Comparison of ENCODE assay signal across 8 cellular contexts in genomic region chr19:1122972-1123363, GRCh38. TPM values are rescaled to one million over a fixed set of nuclear protein-coding genes. Genes with fewer than 3 reads are reported as not detected.
DNase-seq lines count a peak whose midpoint lies in the region; ATAC-seq and FAIRE-seq lines count a peak whose summit lies in the region.

No MANE protein-coding gene starts in this region.

- H3K27ac Mint-ChIP-seq in activated T-helper 2 cell treated with anti-CD3 and anti-CD28 coated beads, Interferon-gamma antibody, Interleukin-2, Interleukin-4, amounts not matched to agents 10 μg/mL and 5 μg/mL and 100 μg/mL, durations not matched to agents 14 hours and 24 hours and 36 hours = no peak overlapping the region

- no peak for ATAC-seq in HG03095 (IDR thresholded peaks at IDR 0.05; ENCODE audit: unreplicated experiment)

- no peaks in the 10 kb centered on the region for H3K4me1 Mint-ChIP-seq in activated T-helper 2 cell treated with anti-CD3 and anti-CD28 coated beads, Interferon-gamma antibody, Interleukin-2, Interleukin-4, amounts not matched to agents 10 μg/mL and 5 μg/mL and 100 μg/mL, durations not matched to agents 14 hours and 24 hours and 36 hours (ENCODE audit: low read depth)

- FAIRE-seq in urothelium cell line (lab: Jason Lieb, UNC) = no peak

- H3K9me3 Mint-ChIP-seq in activated T-helper 2 cell treated with anti-CD3 and anti-CD28 coated beads, Interferon-gamma antibody, Interleukin-2, Interleukin-4, amounts not matched to agents 10 μg/mL and 5 μg/mL and 100 μg/mL, durations not matched to agents 14 hours and 24 hours and 36 hours = no peaks in the 10 kb centered on the region

- H3K4me3 Mint-ChIP-seq in activated T-helper 2 cell treated with anti-CD3 and anti-CD28 coated beads, Interferon-gamma antibody, Interleukin-2, Interleukin-4, amounts not matched to agents 10 μg/mL and 5 μg/mL and 100 μg/mL, durations not matched to agents 14 hours and 24 hours and 36 hours (ENCODE audit: low read depth) = no peak overlapping the region

- in situ Hi-C loops in KBM-7 (cut with MboI; ENCODE audit: low pct_unique_long_range_greater_than_20kb, low sequenced_read_pairs) = loop anchor here (10.0 kb wide), 1 partner anchor 62 kb away; no protein-coding TSS in a partner anchor

- H3K36me3 Mint-ChIP-seq in activated T-helper 2 cell treated with anti-CD3 and anti-CD28 coated beads, Interferon-gamma antibody, Interleukin-2, Interleukin-4, amounts not matched to agents 10 μg/mL and 5 μg/mL and 100 μg/mL, durations not matched to agents 14 hours and 24 hours and 36 hours (ENCODE audit: low read depth) = peaks cover 63% of the 10 kb centered on the region

- H3K27me3 Mint-ChIP-seq in activated T-helper 2 cell treated with anti-CD3 and anti-CD28 coated beads, Interferon-gamma antibody, Interleukin-2, Interleukin-4, amounts not matched to agents 10 μg/mL and 5 μg/mL and 100 μg/mL, durations not matched to agents 14 hours and 24 hours and 36 hours (ENCODE audit: low read depth) = no peaks in the 10 kb centered on the region

- peak; percentile 96 for DNase-seq in GM03348 (ENCODE audit: low spot score)
- DNase-seq in KBM-7 = peak; percentile 55
- DNase-seq in activated T-helper 2 cell treated with anti-CD3 and anti-CD28 coated beads, Interferon-gamma antibody, Interleukin-2, Interleukin-4, amounts not matched to agents 10 μg/mL and 5 μg/mL and 100 μg/mL, durations not matched to agents 14 hours and 24 hours and 36 hours (ENCODE audit: low spot score) = peak; percentile 36
- DNase-seq in islet precursor cell = peak; percentile 88
- peak; percentile 79 for DNase-seq in urothelium cell line (ENCODE audit: low spot score)
- no peak for DNase-seq in NCI-H187 treated with DMSO at 0.1 percent for 48 hours (lab: John Stamatoyannopoulos, UW)
- DNase-seq in DMS153 (lab: John Stamatoyannopoulos, UW) = no peak

- intact Hi-C loops in activated T-helper 2 cell treated with anti-CD3 and anti-CD28 coated beads, Interferon-gamma antibody, Interleukin-2, Interleukin-4, amounts not matched to agents 10 μg/mL and 5 μg/mL and 100 μg/mL, durations not matched to agents 14 hours and 24 hours and 36 hours (cut with micrococcal nuclease) = no loop called here

RNA-seq across cellular contexts. Expression of gene GPX4, which starts 19.2 kb away (rescaled TPM):
- total RNA-seq in activated T-helper 2 cell treated with anti-CD3 and anti-CD28 coated beads, Interferon-gamma antibody, Interleukin-2, Interleukin-4, amounts not matched to agents 10 μg/mL and 5 μg/mL and 100 μg/mL, durations not matched to agents 14 hours and 24 hours and 36 hours = 257 TPM in 2 replicates

RNA-seq across cellular contexts. Expression of gene POLR2E, which starts 27.8 kb away (rescaled TPM):
- 260 and 272 TPM in 2 replicates for total RNA-seq in activated T-helper 2 cell treated with anti-CD3 and anti-CD28 coated beads, Interferon-gamma antibody, Interleukin-2, Interleukin-4, amounts not matched to agents 10 μg/mL and 5 μg/mL and 100 μg/mL, durations not matched to agents 14 hours and 24 hours and 36 hours

RNA-seq across cellular contexts. Expression of gene SBNO2, which starts 51.1 kb away (rescaled TPM):
- 82.8 and 87.0 TPM in 2 replicates for total RNA-seq in activated T-helper 2 cell treated with anti-CD3 and anti-CD28 coated beads, Interferon-gamma antibody, Interleukin-2, Interleukin-4, amounts not matched to agents 10 μg/mL and 5 μg/mL and 100 μg/mL, durations not matched to agents 14 hours and 24 hours and 36 hours

RNA-seq across cellular contexts. Expression of gene ARHGAP45, which starts 56.0 kb away (rescaled TPM):
- total RNA-seq in activated T-helper 2 cell treated with anti-CD3 and anti-CD28 coated beads, Interferon-gamma antibody, Interleukin-2, Interleukin-4, amounts not matched to agents 10 μg/mL and 5 μg/mL and 100 μg/mL, durations not matched to agents 14 hours and 24 hours and 36 hours = 158 TPM in 2 replicates

Comparison
In these comparisons a context has a peak if more than half of its experiments do, and no peak if none do; other contexts are left out.
1. DNase-seq: peak in GM03348 (single experiment), KBM-7 (single experiment), activated T-helper 2 cell treated with anti-CD3 and anti-CD28 coated beads, Interferon-gamma antibody, Interleukin-2, Interleukin-4, amounts not matched to agents 10 μg/mL and 5 μg/mL and 100 μg/mL, durations not matched to agents 14 hours and 24 hours and 36 hours (single experiment), islet precursor cell (single experiment) and urothelium cell line (single experiment); none in NCI-H187 treated with DMSO at 0.1 percent for 48 hours (single experiment) and DMS153 (single experiment).